Comparison of ENCODE assay signal across 1 cellular context in the genomic region with DNA sequence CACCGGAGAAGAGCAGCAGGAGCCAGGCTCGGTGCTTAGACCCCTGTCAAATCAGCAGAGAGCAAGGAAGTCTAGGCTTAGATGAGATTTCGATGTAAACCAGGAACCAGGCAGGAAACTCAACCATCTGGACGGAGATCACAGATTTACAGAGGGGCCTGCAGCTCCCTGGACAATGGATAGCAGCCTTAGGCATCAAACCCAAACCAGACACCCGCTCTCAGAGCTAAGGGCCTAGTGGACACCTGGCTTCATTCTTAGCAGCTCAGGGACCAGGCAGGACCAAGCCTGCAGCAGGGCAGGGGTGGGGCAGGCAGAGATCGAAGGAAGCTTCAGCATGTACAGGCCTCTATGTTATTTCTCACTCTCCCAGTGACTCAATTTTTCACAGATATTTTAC.
A peak's percentile ranks its signal among the peaks of the same experiment; 100 is the strongest.
TF ChIP-seq lines count a peak whose summit lies in the region.

No MANE protein-coding gene starts in this region.

TF ChIP-seq in SK-N-SH, 30 proteins besides CTCF, POLR2A, EP300 and RAD21 (continued from another document):
- TF ChIP-seq, protein P1, sequence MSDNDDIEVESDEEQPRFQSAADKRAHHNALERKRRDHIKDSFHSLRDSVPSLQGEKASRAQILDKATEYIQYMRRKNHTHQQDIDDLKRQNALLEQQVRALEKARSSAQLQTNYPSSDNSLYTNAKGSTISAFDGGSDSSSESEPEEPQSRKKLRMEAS (IDR thresholded peaks at IDR 0.05; ENCODE audit: low read depth), result no peak
- TF ChIP-seq CHD2 (IDR thresholded peaks at IDR 0.05; ENCODE audit: low read length, partially characterized antibody) (peak; percentile 62), RCOR1 (IDR thresholded peaks at IDR 0.05; ENCODE audit: low read length) (no peak), FOXJ3 (CRISPR knock-in tag; IDR thresholded peaks at IDR 0.05) (peak; percentile 60; the same call in 1 of the 2 replicates), MEF2A (IDR thresholded peaks at IDR 0.05; ENCODE audit: borderline replicate concordance, low read depth) (no peak), NFIC (IDR thresholded peaks at IDR 0.05; ENCODE audit: borderline replicate concordance) (no peak), SIN3A (IDR thresholded peaks at IDR 0.05; ENCODE audit: borderline replicate concordance, low read depth, low read length) (no peak), EZH2phosphoT487 (IDR thresholded peaks at IDR 0.05; ENCODE audit: borderline replicate concordance, low read depth) (no peak), NRF1 (IDR thresholded peaks at IDR 0.05; ENCODE audit: low read depth, low read length) (no peak), TAF1 (IDR thresholded peaks at IDR 0.05; ENCODE audit: borderline replicate concordance, low read depth, low read length) (no peak), MXI1 (IDR thresholded peaks at IDR 0.05; ENCODE audit: low read depth, low read length) (peak; percentile 24; the same call in 1 of the 2 replicates), FOXM1 (IDR thresholded peaks at IDR 0.05; ENCODE audit: low read depth) (no peak)
- TF ChIP-seq, protein P2, sequence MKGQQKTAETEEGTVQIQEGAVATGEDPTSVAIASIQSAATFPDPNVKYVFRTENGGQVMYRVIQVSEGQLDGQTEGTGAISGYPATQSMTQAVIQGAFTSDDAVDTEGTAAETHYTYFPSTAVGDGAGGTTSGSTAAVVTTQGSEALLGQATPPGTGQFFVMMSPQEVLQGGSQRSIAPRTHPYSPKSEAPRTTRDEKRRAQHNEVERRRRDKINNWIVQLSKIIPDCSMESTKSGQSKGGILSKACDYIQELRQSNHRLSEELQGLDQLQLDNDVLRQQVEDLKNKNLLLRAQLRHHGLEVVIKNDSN (IDR thresholded peaks at IDR 0.05; ENCODE audit: borderline replicate concordance, low read depth), result no peak
- TF ChIP-seq, protein P3, sequence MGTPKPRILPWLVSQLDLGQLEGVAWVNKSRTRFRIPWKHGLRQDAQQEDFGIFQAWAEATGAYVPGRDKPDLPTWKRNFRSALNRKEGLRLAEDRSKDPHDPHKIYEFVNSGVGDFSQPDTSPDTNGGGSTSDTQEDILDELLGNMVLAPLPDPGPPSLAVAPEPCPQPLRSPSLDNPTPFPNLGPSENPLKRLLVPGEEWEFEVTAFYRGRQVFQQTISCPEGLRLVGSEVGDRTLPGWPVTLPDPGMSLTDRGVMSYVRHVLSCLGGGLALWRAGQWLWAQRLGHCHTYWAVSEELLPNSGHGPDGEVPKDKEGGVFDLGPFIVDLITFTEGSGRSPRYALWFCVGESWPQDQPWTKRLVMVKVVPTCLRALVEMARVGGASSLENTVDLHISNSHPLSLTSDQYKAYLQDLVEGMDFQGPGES (IDR thresholded peaks at IDR 0.05; ENCODE audit: low read depth, low read length), result no peak
